Comparison of ENCODE assay signal across 23 cellular contexts in the genomic region with DNA sequence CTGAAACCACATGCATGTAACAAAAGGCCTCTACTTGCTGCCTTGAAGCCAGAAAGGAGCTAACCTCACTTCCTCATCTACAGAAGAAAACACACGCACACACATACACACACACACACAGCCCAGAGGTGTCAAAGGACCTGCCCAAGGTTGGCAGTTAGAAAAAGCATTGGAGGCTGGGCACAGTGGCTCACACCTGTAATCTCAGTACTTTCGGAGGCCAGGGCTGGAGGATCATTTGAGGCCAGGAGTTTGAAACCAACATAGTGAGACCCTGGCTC.
DNase-seq lines count a peak whose midpoint lies in the region; ATAC-seq and TF ChIP-seq lines count a peak whose summit lies in the region.
"Had no signal": no experiment of that assay in that cellular context is flagged by ENCODE, and none has a peak within 500 bp of the region (broad histone marks: within the 10 kb centered on the region; RNA-seq: fewer than 3 reads in every experiment).

No MANE protein-coding gene starts in this region.

- no peak for TF ChIP-seq EP300 in transverse colon (IDR thresholded peaks at IDR 0.05; ENCODE audit: low read depth)

- H3K36me3 ChIP-seq in left ventricle myocardium inferior (no peaks in the 10 kb centered on the region), SK-N-MC (ENCODE audit: insufficient read depth, low read length) (no peaks in the 10 kb centered on the region), transverse colon (no peaks in the 10 kb centered on the region)
- H3K36me3 ChIP-seq: BE2C, gastroesophageal sphincter, ovary, SJSA1 had no signal

- H3K27ac Mint-ChIP-seq in nephron: peak overlapping the region; percentile 97 to 99 (median 97)
- H3K27ac Mint-ChIP-seq: activated CD4-positive, alpha-beta memory T cell treated with anti-CD3 and anti-CD28 coated beads for 36 hours; activated naive CD4-positive, alpha-beta T cell treated with anti-CD3 and anti-CD28 coated beads, Interleukin-2, amount 50 U/mL, for 24 hours; stimulated activated naive B cell treated with anti-CD40 and anti-IgM and Interleukin-4, amounts not matched to agents 10 μg/mL and 1 μg/mL and 100 μg/mL, for 72 hours had no signal

- H3K4me1 ChIP-seq in left ventricle myocardium inferior (peaks cover 17% of the 10 kb centered on the region), transverse colon (peaks cover 0 to 14% (median 1%) of the 10 kb centered on the region in 4 donors)
- H3K4me1 ChIP-seq: BE2C had no signal

- peaks cover 11% of the 10 kb centered on the region for H3K9me3 Mint-ChIP-seq in nephron
- H3K9me3 Mint-ChIP-seq: activated CD4-positive, alpha-beta memory T cell treated with anti-CD3 and anti-CD28 coated beads for 36 hours; activated naive CD4-positive, alpha-beta T cell treated with anti-CD3 and anti-CD28 coated beads, Interleukin-2, amount 50 U/mL, for 24 hours; CD8-positive, alpha-beta memory T cell; stimulated activated naive B cell treated with anti-CD40 and anti-IgM and Interleukin-4, amounts not matched to agents 10 μg/mL and 1 μg/mL and 100 μg/mL, for 72 hours had no signal

- H3K9me3 ChIP-seq in left ventricle myocardium inferior (replicated peaks): peaks cover 16% of the 10 kb centered on the region
- H3K9me3 ChIP-seq in SK-N-MC (ENCODE audit: low read depth, low read length): no peaks in the 10 kb centered on the region
- no peaks in the 10 kb centered on the region for H3K9me3 ChIP-seq in transverse colon
- H3K9me3 ChIP-seq: BE2C, gastroesophageal sphincter, ovary, SJSA1 had no signal

- ATAC-seq in left cardiac atrium: no peak
- ATAC-seq: stimulated activated naive B cell treated with anti-CD40 and anti-IgM and Interleukin-4, amounts not matched to agents 10 μg/mL and 1 μg/mL and 100 μg/mL, for 72 hours had no signal

- H3K9ac ChIP-seq in SK-N-MC (ENCODE audit: insufficient read length): no peak overlapping the region
- H3K9ac ChIP-seq: KMS-11 had no signal

- peaks cover 22% of the 10 kb centered on the region for H3K4me1 Mint-ChIP-seq in nephron
- H3K4me1 Mint-ChIP-seq: activated naive CD4-positive, alpha-beta T cell treated with anti-CD3 and anti-CD28 coated beads, Interleukin-2, amount 50 U/mL, for 24 hours; CD8-positive, alpha-beta memory T cell; stimulated activated naive B cell treated with anti-CD40 and anti-IgM and Interleukin-4, amounts not matched to agents 10 μg/mL and 1 μg/mL and 100 μg/mL, for 72 hours had no signal

- no peak overlapping the region for H3K4me3 ChIP-seq in left ventricle myocardium inferior
- no peak overlapping the region for H3K4me3 ChIP-seq in SK-N-MC
- H3K4me3 ChIP-seq in transverse colon: no peak overlapping the region
- H3K4me3 ChIP-seq: gastroesophageal sphincter, ovary, SJSA1 had no signal

- H3K27ac ChIP-seq in left ventricle myocardium inferior (replicated peaks): peak overlapping the region; percentile 74
- H3K27ac ChIP-seq in SK-N-MC: peak overlapping the region; percentile 97
- no peak overlapping the region for H3K27ac ChIP-seq in transverse colon
- H3K27ac ChIP-seq: KMS-11 had no signal

- TF ChIP-seq CTCF in left ventricle myocardium inferior (IDR thresholded peaks at IDR 0.05; ENCODE audit: borderline replicate concordance): no peak
- no peak for TF ChIP-seq CTCF in nephron (IDR thresholded peaks at IDR 0.05; ENCODE audit: unreplicated experiment in 3 of 3)
- no peak for TF ChIP-seq CTCF in transverse colon (IDR thresholded peaks at IDR 0.05)

- 46% methylated on average over 2 of the region's 2 CpGs; no CpG with 5 or more reads in 1 of the 2 donors for WGBS in transverse colon (ENCODE audit: low coverage in 1 of 2), 2 donors

- intact Hi-C loops in left ventricle myocardium inferior (cut with micrococcal nuclease): no loop called here
- intact Hi-C loops in left cardiac atrium (cut with DNase I): no loop called here
- intact Hi-C loops in transverse colon (cut with DNase I; ENCODE audit: low total_unique reads): no loop called here

- in situ Hi-C loops in transverse colon (cut with MboI; ENCODE audit: low pct_ligation_motif_present in 1 of 4, low pct_unique_long_range_greater_than_20kb in 1 of 4, low sequenced_read_pairs in 3 of 4): no loop called here

- peaks cover 3% of the 10 kb centered on the region for H3K27me3 Mint-ChIP-seq in nephron (ENCODE audit: low read depth)
- H3K27me3 Mint-ChIP-seq: activated CD4-positive, alpha-beta memory T cell treated with anti-CD3 and anti-CD28 coated beads for 36 hours had no signal

- H3K27me3 ChIP-seq in left ventricle myocardium inferior (ENCODE audit: low read depth) (no peaks in the 10 kb centered on the region), transverse colon (no peaks in the 10 kb centered on the region)
- H3K27me3 ChIP-seq: BE2C, gastroesophageal sphincter, ovary, SJSA1 had no signal

- TF ChIP-seq POLR2A in transverse colon (IDR thresholded peaks at IDR 0.05): no peak

- H3K36me3 Mint-ChIP-seq in nephron (ENCODE audit: low read depth): no peaks in the 10 kb centered on the region
- H3K36me3 Mint-ChIP-seq: activated CD4-positive, alpha-beta memory T cell treated with anti-CD3 and anti-CD28 coated beads for 36 hours; activated naive CD4-positive, alpha-beta T cell treated with anti-CD3 and anti-CD28 coated beads, Interleukin-2, amount 50 U/mL, for 24 hours; CD8-positive, alpha-beta memory T cell; stimulated activated naive B cell treated with anti-CD40 and anti-IgM and Interleukin-4, amounts not matched to agents 10 μg/mL and 1 μg/mL and 100 μg/mL, for 72 hours had no signal

- no peak for DNase-seq in left ventricle myocardium inferior
- DNase-seq in left cardiac atrium: no peak
- no peak for DNase-seq in SK-N-MC (ENCODE audit: low read depth, low spot score)
- no peak for DNase-seq in stimulated activated CD4-positive, alpha-beta T cell treated with anti-CD3 and anti-CD28 coated beads, Interleukin-15, amount 100 ng/mL, for 24 hours
- DNase-seq in transverse colon: no peak
- DNase-seq in DMS53 (lab: John Stamatoyannopoulos, UW): no peak
- DNase-seq: activated CD4-positive, alpha-beta memory T cell treated with anti-CD3 and anti-CD28 coated beads for 36 hours; activated CD4-positive, CD25-positive, alpha-beta regulatory T cell; amygdala; BE2C; CD8-positive, alpha-beta memory T cell; hippocampal formation; mammary epithelial cell; NCI-H146; NCI-H446 treated with DMSO at 0.1 percent for 48 hours; stimulated activated naive B cell treated with anti-CD40 and anti-IgM and Interleukin-4, amounts not matched to agents 10 μg/mL and 1 μg/mL and 100 μg/mL, for 72 hours; substantia nigra had no signal

- no peak overlapping the region for H3K4me3 Mint-ChIP-seq in nephron
- H3K4me3 Mint-ChIP-seq: activated CD4-positive, alpha-beta memory T cell treated with anti-CD3 and anti-CD28 coated beads for 36 hours; activated naive CD4-positive, alpha-beta T cell treated with anti-CD3 and anti-CD28 coated beads, Interleukin-2, amount 50 U/mL, for 24 hours; CD8-positive, alpha-beta memory T cell; stimulated activated naive B cell treated with anti-CD40 and anti-IgM and Interleukin-4, amounts not matched to agents 10 μg/mL and 1 μg/mL and 100 μg/mL, for 72 hours had no signal

Comparison
In these comparisons a context has a peak if more than half of its experiments do, and no peak if none do; other contexts are left out.
1. H3K27ac ChIP-seq: peak in left ventricle myocardium inferior (single experiment) and SK-N-MC (single experiment); none in transverse colon (0 of 4).